In the genomic region with DNA sequence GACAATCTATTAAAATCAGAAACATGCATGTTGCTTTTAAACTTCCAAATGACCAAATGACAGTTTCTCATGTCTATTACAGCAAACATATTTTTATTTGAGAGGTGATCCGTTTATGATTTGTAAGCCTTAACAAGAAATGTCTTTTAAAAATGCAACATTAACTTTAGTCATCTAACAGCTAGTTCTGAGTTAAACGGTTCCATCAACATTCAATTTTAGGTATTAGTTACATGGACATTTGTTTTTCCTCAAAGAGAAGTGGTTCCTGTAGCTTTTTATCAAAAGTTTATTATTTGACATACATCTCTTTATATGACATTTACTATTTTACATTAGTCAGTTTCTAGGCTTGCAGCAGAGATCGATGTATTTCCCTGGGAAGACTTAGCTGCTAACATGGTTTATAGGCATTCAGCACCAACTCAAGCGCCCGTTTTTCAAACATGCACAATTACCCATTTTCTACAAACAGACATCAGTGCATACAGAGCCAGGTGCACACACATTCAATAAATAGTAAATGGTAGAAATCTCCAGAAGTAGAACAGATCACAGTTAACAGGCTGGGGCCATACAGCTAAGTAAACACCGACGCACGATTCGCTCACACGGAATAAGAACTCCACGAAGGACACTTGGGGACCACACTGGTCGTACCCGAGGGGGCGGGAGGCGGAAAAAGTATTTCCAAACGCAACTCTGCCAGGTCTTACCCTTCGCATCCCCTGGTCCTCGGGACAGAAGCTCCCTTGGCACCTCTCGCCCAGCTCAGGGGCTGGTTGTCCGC, we compare ENCODE assay signal across 9 cellular contexts. TPM values are rescaled to one million over a fixed set of nuclear protein-coding genes. Genes with fewer than 3 reads are reported as not detected.
A peak's percentile ranks its signal among the peaks of the same experiment; 100 is the strongest.
DNase-seq lines count a peak whose midpoint lies in the region; ATAC-seq, FAIRE-seq and TF ChIP-seq lines count a peak whose summit lies in the region.
"Had no signal": no experiment of that assay in that cellular context is flagged by ENCODE, and none has a peak within 500 bp of the region (broad histone marks: within the 10 kb centered on the region; RNA-seq: fewer than 3 reads in every experiment).

No MANE protein-coding gene starts in this region.

- H3K4me3 Mint-ChIP-seq in activated naive CD8-positive, alpha-beta T cell treated with anti-CD3 and anti-CD28 coated beads for 36 hours: peak overlapping the region; percentile 57

- no peaks in the 10 kb centered on the region for H3K36me3 Mint-ChIP-seq in activated naive CD8-positive, alpha-beta T cell treated with anti-CD3 and anti-CD28 coated beads for 36 hours

- H3K4me1 ChIP-seq in ES-I3 (ENCODE audit: insufficient read depth, low read length): no peaks in the 10 kb centered on the region
- H3K4me1 ChIP-seq in lower lobe of right lung: peaks cover 13% of the 10 kb centered on the region
- peaks cover 0 to 17% of the 10 kb centered on the region in 2 donors for H3K4me1 ChIP-seq in uterus

- H3K27ac Mint-ChIP-seq in activated naive CD8-positive, alpha-beta T cell treated with anti-CD3 and anti-CD28 coated beads for 36 hours: no peak overlapping the region

- H3K27ac ChIP-seq in lower lobe of right lung (peak overlapping the region; percentile 71), uterus (peak overlapping the region; percentile 33 to 45)

- no peak for TF ChIP-seq CTCF in lower lobe of right lung (IDR thresholded peaks at IDR 0.05)
- TF ChIP-seq CTCF in uterus (IDR thresholded peaks at IDR 0.05): no peak

- ATAC-seq in HG02852 (IDR thresholded peaks at IDR 0.05; ENCODE audit: unreplicated experiment): peak; percentile 4
- peak; percentile 2 to 18 for ATAC-seq in lower lobe of right lung

- no peaks in the 10 kb centered on the region for H3K9me3 Mint-ChIP-seq in activated naive CD8-positive, alpha-beta T cell treated with anti-CD3 and anti-CD28 coated beads for 36 hours

- H3K27me3 ChIP-seq in lower lobe of right lung (ENCODE audit: low read depth) (peaks cover 49% of the 10 kb centered on the region), uterus (peaks cover 11 to 12% of the 10 kb centered on the region in 2 donors)

- intact Hi-C loops in lower lobe of right lung (cut with DNase I): no loop called here
- intact Hi-C loops in uterus (cut with DNase I; ENCODE audit: low total_unique reads): no loop called here

- no peak for FAIRE-seq in urothelium cell line (lab: Jason Lieb, UNC)

- peak overlapping the region; percentile 87 for H3K9ac ChIP-seq in ES-I3 (ENCODE audit: low read depth, low read length)

- peak overlapping the region; percentile 65 for H3K4me3 ChIP-seq in lower lobe of right lung
- H3K4me3 ChIP-seq in uterus: peak overlapping the region; percentile 36 to 44

- TF ChIP-seq POLR2A in uterus (IDR thresholded peaks at IDR 0.05): no peak

- H3K9me3 ChIP-seq in ES-I3 (ENCODE audit: control insufficient read depth, insufficient read depth, low read length) (no peaks in the 10 kb centered on the region), lower lobe of right lung (no peaks in the 10 kb centered on the region), uterus (no peaks in the 10 kb centered on the region)

- H3K27me3 Mint-ChIP-seq in activated naive CD8-positive, alpha-beta T cell treated with anti-CD3 and anti-CD28 coated beads for 36 hours: peaks cover 68% of the 10 kb centered on the region

- peaks cover 13% of the 10 kb centered on the region for H3K4me1 Mint-ChIP-seq in activated naive CD8-positive, alpha-beta T cell treated with anti-CD3 and anti-CD28 coated beads for 36 hours

- H3K36me3 ChIP-seq in ES-I3 (ENCODE audit: insufficient read depth, low read length) (no peaks in the 10 kb centered on the region), lower lobe of right lung (no peaks in the 10 kb centered on the region), uterus (no peaks in the 10 kb centered on the region)

- DNase-seq in activated naive CD8-positive, alpha-beta T cell treated with anti-CD3 and anti-CD28 coated beads for 36 hours: no peak
- DNase-seq in lower lobe of right lung: no peak
- DNase-seq in uterus: no peak
- no peak for DNase-seq in GM19240 (ENCODE audit: insufficient read length, low spot score)
- DNase-seq in NCI-H524 treated with DMSO at 0.1 percent for 48 hours (lab: John Stamatoyannopoulos, UW): no peak
- DNase-seq in urothelium cell line (ENCODE audit: low spot score): no peak

RNA-seq across cellular contexts. Expression of a gene that starts 0.9 kb away (rescaled TPM):
- not detected for total RNA-seq in activated naive CD8-positive, alpha-beta T cell treated with anti-CD3 and anti-CD28 coated beads for 36 hours
- total RNA-seq in lower lobe of right lung: 21.1 TPM
- 10 to 100 TPM in 1 of 4 donors, 1 to 10 TPM in 3; 1.4 to 11.0 (median 7.3) TPM for total RNA-seq in uterus
- total RNA-seq: myocyte had no signal
